ENCODE assay signal across 7 cellular contexts in genomic region chr10:119737827-119738226, GRCh38. TPM values are rescaled to one million over a fixed set of nuclear protein-coding genes. Genes with fewer than 3 reads are reported as not detected.
A peak's percentile ranks its signal among the peaks of the same experiment; 100 is the strongest.
DNase-seq lines count a peak whose midpoint lies in the region; ATAC-seq, FAIRE-seq and TF ChIP-seq lines count a peak whose summit lies in the region.

No MANE protein-coding gene starts in this region.

- no peak for TF ChIP-seq EP300 in sigmoid colon (IDR thresholded peaks at IDR 0.05)

- H3K4me1 ChIP-seq in Peyer's patch: peaks cover 0 to 12% (median 0%) of the 10 kb centered on the region in 4 donors
- H3K4me1 ChIP-seq in sigmoid colon: peaks cover 0 to 42% (median 28%) of the 10 kb centered on the region in 4 donors
- peaks cover 28% of the 10 kb centered on the region for H3K4me1 ChIP-seq in vagina

- ATAC-seq in GM19452 (IDR thresholded peaks at IDR 0.05; ENCODE audit: unreplicated experiment): no peak
- ATAC-seq in GM19463 (IDR thresholded peaks at IDR 0.05; ENCODE audit: unreplicated experiment): no peak

- peak; percentile 97 for FAIRE-seq in H54 (lab: Jason Lieb, UNC)

- H3K27ac ChIP-seq in Peyer's patch (peak overlapping the region in 3 of 4 donors; percentile 13 to 54 (median 25)), sigmoid colon (peak overlapping the region; percentile 12 to 57 (median 43)), vagina (no peak overlapping the region)

- WGBS in sigmoid colon, 2 donors: 14 to 47% methylated on average over 1 of the region's 1 CpG

- H3K36me3 ChIP-seq in Peyer's patch (no peaks in the 10 kb centered on the region), sigmoid colon (no peaks in the 10 kb centered on the region), vagina (no peaks in the 10 kb centered on the region)

- H3K27me3 ChIP-seq in Peyer's patch: no peaks in the 10 kb centered on the region
- no peaks in the 10 kb centered on the region for H3K27me3 ChIP-seq in sigmoid colon
- no peaks in the 10 kb centered on the region for H3K27me3 ChIP-seq in vagina

- intact Hi-C loops in sigmoid colon (cut with DNase I) (no loop called here), vagina (cut with DNase I) (no loop called here)

- TF ChIP-seq POLR2A in H54 (IDR thresholded peaks at IDR 0.05; ENCODE audit: low read depth, low read length) (no peak), Peyer's patch (IDR thresholded peaks at IDR 0.05) (no peak), sigmoid colon (IDR thresholded peaks at IDR 0.05) (no peak), vagina (IDR thresholded peaks at IDR 0.05) (no peak)

- TF ChIP-seq CTCF in Peyer's patch (IDR thresholded peaks at IDR 0.05) (no peak), sigmoid colon (IDR thresholded peaks at IDR 0.05) (no peak), vagina (IDR thresholded peaks at IDR 0.05) (no peak)

- H3K4me3 ChIP-seq in Peyer's patch: no peak overlapping the region
- no peak overlapping the region for H3K4me3 ChIP-seq in sigmoid colon
- no peak overlapping the region for H3K4me3 ChIP-seq in vagina

- peak; percentile 71 for DNase-seq in H54 (ENCODE audit: insufficient read length, low spot score)
- peak in 1 of 3 donors; percentile 69 for DNase-seq in Peyer's patch
- DNase-seq in fibroblast of gingiva (ENCODE audit: low read depth): peak; percentile 72
- DNase-seq in sigmoid colon: no peak
- no peak for DNase-seq in vagina (ENCODE audit: extremely low spot score in 2 of 2)

- H3K9me3 ChIP-seq in Peyer's patch (no peaks in the 10 kb centered on the region), sigmoid colon (no peaks in the 10 kb centered on the region), vagina (no peaks in the 10 kb centered on the region)

RNA-seq across cellular contexts. Expression of gene INPP5F, which starts 12.0 kb away (rescaled TPM):
- 10 to 100 TPM in 2 of 4 donors, 1 to 10 TPM in 2; 6.5 to 37.1 (median 10.2) TPM for total RNA-seq in Peyer's patch
- total RNA-seq in sigmoid colon: 10 to 100 TPM; 16.0 to 22.2 (median 19.2) TPM
- 1 to 10 TPM; 4.4 to 7.7 (median 6.6) TPM for polyA plus RNA-seq in sigmoid colon
- 18.4 TPM for total RNA-seq in vagina

Comparison
In these comparisons a context has a peak if more than half of its experiments do, and no peak if none do; other contexts are left out.
1. DNase-seq: peak in H54 (single experiment) and fibroblast of gingiva (single experiment); none in sigmoid colon (single experiment) and vagina (0 of 2).